ENCODE assay signal across 1 cellular context in the genomic region with DNA sequence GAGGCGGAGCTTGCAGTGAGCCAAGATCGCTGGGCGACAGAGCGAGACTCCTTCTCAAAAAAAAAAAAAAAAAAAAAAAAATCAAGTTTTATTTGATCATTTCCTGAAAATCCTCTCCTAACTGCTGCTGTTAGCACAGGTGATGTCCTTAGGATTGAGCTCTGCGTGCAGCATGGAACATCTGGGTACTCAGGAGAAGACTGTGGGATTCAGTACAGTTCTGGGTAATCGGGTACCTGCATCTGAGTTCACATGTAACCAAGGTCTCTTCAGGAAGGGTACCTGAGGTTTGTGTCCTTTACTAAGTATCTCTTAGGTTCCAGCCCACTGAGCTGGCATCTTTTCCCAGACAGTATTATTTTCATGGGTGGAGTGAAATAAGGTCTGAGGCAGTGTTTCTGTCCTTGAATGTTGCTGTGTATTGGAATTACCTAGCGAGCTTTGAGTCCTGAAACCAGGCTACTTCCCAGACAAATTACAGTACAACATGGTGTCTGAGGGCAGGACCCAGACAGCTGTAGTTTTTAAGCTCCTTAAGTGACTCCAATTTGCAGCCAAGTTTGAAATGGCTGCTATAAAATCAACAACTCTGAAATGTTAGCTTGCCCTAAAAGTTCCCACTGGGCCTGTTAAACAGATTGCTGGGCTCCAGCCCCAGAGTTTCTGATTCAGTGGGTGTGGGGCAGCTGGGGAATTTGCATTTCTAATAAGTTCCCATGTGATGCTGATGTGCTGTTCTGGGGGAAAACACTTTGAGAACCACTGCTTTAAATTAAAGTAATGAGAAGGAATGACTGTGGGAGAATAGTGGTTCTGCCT.
TF ChIP-seq lines count a peak whose summit lies in the region.

No MANE protein-coding gene starts in this region.

TF ChIP-seq in GM12878, 131 proteins besides CTCF, POLR2A, EP300 and RAD21 (continued from another document):
- TF ChIP-seq, protein P1, sequence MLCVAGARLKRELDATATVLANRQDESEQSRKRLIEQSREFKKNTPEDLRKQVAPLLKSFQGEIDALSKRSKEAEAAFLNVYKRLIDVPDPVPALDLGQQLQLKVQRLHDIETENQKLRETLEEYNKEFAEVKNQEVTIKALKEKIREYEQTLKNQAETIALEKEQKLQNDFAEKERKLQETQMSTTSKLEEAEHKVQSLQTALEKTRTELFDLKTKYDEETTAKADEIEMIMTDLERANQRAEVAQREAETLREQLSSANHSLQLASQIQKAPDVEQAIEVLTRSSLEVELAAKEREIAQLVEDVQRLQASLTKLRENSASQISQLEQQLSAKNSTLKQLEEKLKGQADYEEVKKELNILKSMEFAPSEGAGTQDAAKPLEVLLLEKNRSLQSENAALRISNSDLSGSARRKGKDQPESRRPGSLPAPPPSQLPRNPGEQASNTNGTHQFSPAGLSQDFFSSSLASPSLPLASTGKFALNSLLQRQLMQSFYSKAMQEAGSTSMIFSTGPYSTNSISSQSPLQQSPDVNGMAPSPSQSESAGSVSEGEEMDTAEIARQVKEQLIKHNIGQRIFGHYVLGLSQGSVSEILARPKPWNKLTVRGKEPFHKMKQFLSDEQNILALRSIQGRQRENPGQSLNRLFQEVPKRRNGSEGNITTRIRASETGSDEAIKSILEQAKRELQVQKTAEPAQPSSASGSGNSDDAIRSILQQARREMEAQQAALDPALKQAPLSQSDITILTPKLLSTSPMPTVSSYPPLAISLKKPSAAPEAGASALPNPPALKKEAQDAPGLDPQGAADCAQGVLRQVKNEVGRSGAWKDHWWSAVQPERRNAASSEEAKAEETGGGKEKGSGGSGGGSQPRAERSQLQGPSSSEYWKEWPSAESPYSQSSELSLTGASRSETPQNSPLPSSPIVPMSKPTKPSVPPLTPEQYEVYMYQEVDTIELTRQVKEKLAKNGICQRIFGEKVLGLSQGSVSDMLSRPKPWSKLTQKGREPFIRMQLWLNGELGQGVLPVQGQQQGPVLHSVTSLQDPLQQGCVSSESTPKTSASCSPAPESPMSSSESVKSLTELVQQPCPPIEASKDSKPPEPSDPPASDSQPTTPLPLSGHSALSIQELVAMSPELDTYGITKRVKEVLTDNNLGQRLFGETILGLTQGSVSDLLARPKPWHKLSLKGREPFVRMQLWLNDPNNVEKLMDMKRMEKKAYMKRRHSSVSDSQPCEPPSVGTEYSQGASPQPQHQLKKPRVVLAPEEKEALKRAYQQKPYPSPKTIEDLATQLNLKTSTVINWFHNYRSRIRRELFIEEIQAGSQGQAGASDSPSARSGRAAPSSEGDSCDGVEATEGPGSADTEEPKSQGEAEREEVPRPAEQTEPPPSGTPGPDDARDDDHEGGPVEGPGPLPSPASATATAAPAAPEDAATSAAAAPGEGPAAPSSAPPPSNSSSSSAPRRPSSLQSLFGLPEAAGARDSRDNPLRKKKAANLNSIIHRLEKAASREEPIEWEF (IDR thresholded peaks at IDR 0.05; ENCODE audit: insufficient replicate concordance, low read depth, low read length), result no peak
